22 cellular contexts compared by ENCODE assay signal in genomic region chr1:70372426-70372825, GRCh38. TPM values are rescaled to one million over a fixed set of nuclear protein-coding genes. Genes with fewer than 3 reads are reported as not detected.
DNase-seq lines count a peak whose midpoint lies in the region; ATAC-seq and TF ChIP-seq lines count a peak whose summit lies in the region.
"Had no signal": no experiment of that assay in that cellular context is flagged by ENCODE, and none has a peak within 500 bp of the region (broad histone marks: within the 10 kb centered on the region; RNA-seq: fewer than 3 reads in every experiment).

No MANE protein-coding gene starts in this region.

- no peaks in the 10 kb centered on the region for H3K9me3 ChIP-seq in HUES6 (ENCODE audit: control insufficient read depth, insufficient read depth, low read depth, low read length)
- H3K9me3 ChIP-seq in esophagus muscularis mucosa = no peaks in the 10 kb centered on the region
- H3K9me3 ChIP-seq: BE2C, BLaER1 had no signal

- H3K27ac ChIP-seq in HUES6 (ENCODE audit: low read depth, low read length) = peak overlapping the region; percentile 79; the same call in 1 of the 2 replicates
- H3K27ac ChIP-seq in esophagus muscularis mucosa (replicated peaks in 1 of 4) = no peak overlapping the region
- H3K27ac ChIP-seq: BLaER1 had no signal

- no peak for ATAC-seq in GM19023 (IDR thresholded peaks at IDR 0.05; ENCODE audit: unreplicated experiment)
- ATAC-seq: GM12878 had no signal

- H3K36me3 ChIP-seq in HUES6 (ENCODE audit: control insufficient read depth, insufficient read depth, low read length) (peaks cover 10% of the 10 kb centered on the region; the same call in 1 of the 2 replicates), esophagus muscularis mucosa (peaks cover 0 to 30% (median 5%) of the 10 kb centered on the region in 4 donors)
- H3K36me3 ChIP-seq: BE2C, BLaER1 had no signal

- intact Hi-C loops in esophagus muscularis mucosa (cut with DNase I) = no loop called here

- peak; percentile 34 for DNase-seq in esophagus muscularis mucosa (ENCODE audit: extremely low spot score)
- DNase-seq in NCI-H748 treated with DMSO at 0.1 percent for 48 hours (lab: John Stamatoyannopoulos, UW) = no peak
- no peak for DNase-seq in H4 (ENCODE audit: low spot score)
- DNase-seq: 8988T; ACHN; BE2C; C1 segment of cervical spinal cord; CD4-positive, alpha-beta memory T cell; CD4-positive, CD25-positive, alpha-beta regulatory T cell; CD8-positive, alpha-beta memory T cell; COR-L47; DMS 273 treated with DMSO at 0.1 percent for 48 hours; DMS153; DMS53; DMS79; DND-41; EL; GDM1 had no signal

- 94% methylated on average over 4 of the region's 4 CpGs for WGBS in esophagus muscularis mucosa

- no peak overlapping the region for H3K9ac ChIP-seq in HUES6 (ENCODE audit: low read length)
- H3K9ac ChIP-seq: BLaER1 had no signal

- H3K4me1 ChIP-seq in HUES6 (ENCODE audit: control insufficient read depth, insufficient read depth, low read length) = peaks cover 30% of the 10 kb centered on the region
- no peaks in the 10 kb centered on the region for H3K4me1 ChIP-seq in esophagus muscularis mucosa
- H3K4me1 ChIP-seq: BE2C had no signal

- no peak for TF ChIP-seq CTCF in esophagus muscularis mucosa (IDR thresholded peaks at IDR 0.05)

- H3K27me3 ChIP-seq in HUES6 (ENCODE audit: control insufficient read depth, insufficient read depth, low read length) (no peaks in the 10 kb centered on the region), esophagus muscularis mucosa (no peaks in the 10 kb centered on the region)
- H3K27me3 ChIP-seq: BE2C, BLaER1 had no signal

- TF ChIP-seq EP300 in esophagus muscularis mucosa (IDR thresholded peaks at IDR 0.05) = no peak

- peak overlapping the region; percentile 22; the same call in 1 of the 2 replicates for H3K4me3 ChIP-seq in HUES6 (ENCODE audit: low read depth, low read length)
- H3K4me3 ChIP-seq in esophagus muscularis mucosa = no peak overlapping the region
- H3K4me3 ChIP-seq: BLaER1, GM12878 had no signal

- TF ChIP-seq POLR2A in esophagus muscularis mucosa (IDR thresholded peaks at IDR 0.05; ENCODE audit: low read depth) = no peak

RNA-seq across cellular contexts. Expression of gene ANKRD13C, which starts 17.9 kb away (rescaled TPM):
- 10 to 100 TPM; 23.0 to 30.2 (median 26.5) TPM for total RNA-seq in esophagus muscularis mucosa
- 24.2 and 29.9 TPM in 2 replicates for total RNA-seq in H4 (2014; rRNA removed; shearing (Covaris generic))

RNA-seq across cellular contexts. Expression of gene CTH, which starts 38.6 kb away (rescaled TPM):
- total RNA-seq in esophagus muscularis mucosa = 1 to 10 TPM; 1.1 to 5.0 (median 3.8) TPM
- 21.9 and 26.3 TPM in 2 replicates for total RNA-seq in H4 (2014; rRNA removed; shearing (Covaris generic))
